17 cellular contexts compared by ENCODE assay signal in genomic region chr17:46047398-46047797, GRCh38. TPM values are rescaled to one million over a fixed set of nuclear protein-coding genes. Genes with fewer than 3 reads are reported as not detected.
"Had no signal": no experiment of that assay in that cellular context is flagged by ENCODE, and none has a peak within 500 bp of the region (broad histone marks: within the 10 kb centered on the region; RNA-seq: fewer than 3 reads in every experiment).

No MANE protein-coding gene starts in this region.

- H3K9me3 Mint-ChIP-seq: activated B cell treated with CpG ODN at 0.5 μM for 24 hours; activated CD4-positive, alpha-beta T cell treated with anti-CD3 and anti-CD28 coated beads, Interleukin-2, amount 10 ng/mL, durations not matched to agents 7 days and 5 days had no signal

- H3K27me3 ChIP-seq: spleen had no signal

- DNase-seq: activated B cell treated with CpG ODN at 0.5 μM for 24 hours; activated CD4-positive, alpha-beta T cell treated with anti-CD3 and anti-CD28 coated beads, Interleukin-2, amount 10 ng/mL, durations not matched to agents 7 days and 5 days; activated gamma-delta T cell treated with Interleukin-2 at 50 U/mL for 16 hours; activated T-cell treated with anti-CD3 and anti-CD28 coated beads, Interleukin-2, amount 50 U/mL, for 48 hours; effector CD4-positive, alpha-beta T cell; kidney; right cardiac atrium; spleen; stimulated activated CD4-positive, alpha-beta T cell treated with anti-CD3 and anti-CD28 coated beads, Interleukin-1b, Interleukin-23, amount 100 ng/mL, for 48 hours; stimulated activated naive CD4-positive, alpha-beta T cell; T-helper 17 cell had no signal

- H3K4me3 ChIP-seq: coronary artery, spleen had no signal

- H3K4me3 Mint-ChIP-seq: activated B cell treated with CpG ODN at 0.5 μM for 24 hours; activated CD4-positive, alpha-beta T cell treated with anti-CD3 and anti-CD28 coated beads, Interleukin-2, amount 10 ng/mL, durations not matched to agents 7 days and 5 days; T-helper 17 cell had no signal

- H3K27ac Mint-ChIP-seq: activated B cell treated with CpG ODN at 0.5 μM for 24 hours; activated CD4-positive, alpha-beta T cell treated with anti-CD3 and anti-CD28 coated beads, Interleukin-2, amount 10 ng/mL, durations not matched to agents 7 days and 5 days had no signal

- ATAC-seq: T-helper 17 cell had no signal

- H3K27me3 Mint-ChIP-seq: activated B cell treated with CpG ODN at 0.5 μM for 24 hours; activated CD4-positive, alpha-beta T cell treated with anti-CD3 and anti-CD28 coated beads, Interleukin-2, amount 10 ng/mL, durations not matched to agents 7 days and 5 days; T-helper 17 cell had no signal

- FAIRE-seq: frontal cortex, kidney had no signal

- H3K9me3 ChIP-seq: spleen had no signal

RNA-seq across cellular contexts. Expression of gene STH, which starts 48.3 kb away (rescaled TPM):
- total RNA-seq: activated B cell treated with CpG ODN at 0.5 μM for 24 hours; activated CD4-positive, alpha-beta T cell treated with anti-CD3 and anti-CD28 coated beads, Interleukin-2, amount 10 ng/mL, durations not matched to agents 7 days and 5 days; cardiac septum; fibroblast of lung; kidney; lower leg skin; right cardiac atrium; spleen; T-helper 17 cell; ureter had no signal
- polyA plus RNA-seq: fibroblast of lung, right cardiac atrium, spleen had no signal
